9 cellular contexts compared by ENCODE assay signal in the genomic region with DNA sequence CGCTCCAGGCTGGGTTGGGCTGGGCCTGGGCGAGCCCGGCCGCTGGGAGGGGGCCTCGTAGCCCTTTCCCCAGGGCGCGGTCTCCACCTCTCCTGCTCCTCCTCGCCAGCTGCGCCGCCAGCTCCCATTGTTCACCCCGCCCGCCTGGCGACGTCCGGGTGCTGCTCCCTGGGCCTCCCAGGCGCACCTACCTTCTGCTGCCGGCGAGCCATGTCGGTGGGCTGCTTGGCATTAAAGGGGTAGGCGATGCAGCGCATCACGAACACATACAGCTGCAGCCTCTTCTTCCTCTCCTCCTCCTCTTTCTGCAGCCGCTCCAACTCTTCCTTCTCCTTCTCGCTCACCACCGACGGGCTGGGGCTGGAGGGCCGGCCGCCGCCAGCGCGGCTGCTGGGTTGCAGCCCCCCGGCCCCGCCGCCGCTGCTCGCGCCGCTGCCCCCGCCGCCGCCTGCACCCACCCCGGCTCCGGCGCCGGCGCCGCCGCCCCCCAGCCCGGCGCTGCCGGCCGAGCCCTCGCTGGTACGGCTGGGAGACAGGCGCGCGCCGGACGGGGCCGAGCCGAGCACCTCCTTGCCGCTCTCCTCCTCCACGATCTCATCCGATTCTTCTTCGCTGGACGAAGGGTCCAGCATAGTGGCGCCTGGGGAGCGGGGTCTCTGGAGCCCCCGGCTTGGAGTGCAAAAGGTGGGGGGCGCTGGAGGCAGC. TPM values are rescaled to one million over a fixed set of nuclear protein-coding genes. Genes with fewer than 3 reads are reported as not detected.
A peak's percentile ranks its signal among the peaks of the same experiment; 100 is the strongest.
DNase-seq lines count a peak whose midpoint lies in the region; ATAC-seq and TF ChIP-seq lines count a peak whose summit lies in the region.
"Had no signal": no experiment of that assay in that cellular context is flagged by ENCODE, and none has a peak within 500 bp of the region (broad histone marks: within the 10 kb centered on the region; RNA-seq: fewer than 3 reads in every experiment).

No MANE protein-coding gene starts in this region.

- ATAC-seq in HG03354 (IDR thresholded peaks at IDR 0.05; ENCODE audit: poor library complexity, severe bottlenecking, unreplicated experiment) (no peak), GM18505 (IDR thresholded peaks at IDR 0.05; ENCODE audit: unreplicated experiment) (no peak), HG03457 (IDR thresholded peaks at IDR 0.05; ENCODE audit: unreplicated experiment) (no peak)
- ATAC-seq in naive thymus-derived CD4-positive, alpha-beta T cell, result no peak

- POLR2A ChIA-PET in naive thymus-derived CD4-positive, alpha-beta T cell (lab: Charles Lee), result no interaction called here

- DNase-seq in GM13977 (ENCODE audit: low spot score), result peak; percentile 9
- peak; percentile 63 for DNase-seq in NCI-H2227 treated with DMSO at 0.1 percent for 48 hours (lab: John Stamatoyannopoulos, UW)
- no peak for DNase-seq in fibroblast of lung (ENCODE audit: low read depth in 2 of 2)
- no peak for DNase-seq in naive thymus-derived CD4-positive, alpha-beta T cell

- no peaks in the 10 kb centered on the region for H3K36me3 ChIP-seq in fibroblast of lung (ENCODE audit: control insufficient read depth, insufficient read depth, low read length)
- H3K36me3 ChIP-seq in parathyroid adenoma (ENCODE audit: control insufficient read depth, insufficient read depth, low read length), result no peaks in the 10 kb centered on the region
- no peaks in the 10 kb centered on the region for H3K36me3 ChIP-seq in naive thymus-derived CD4-positive, alpha-beta T cell (ENCODE audit: control insufficient read depth in 2 of 3, insufficient read depth in 3 of 3, low read length in 3 of 3)

- peak overlapping the region in 1 of 10 donors; percentile 30 for H3K4me3 Mint-ChIP-seq in naive thymus-derived CD4-positive, alpha-beta T cell

- in situ Hi-C loops in GM13977 (cut with MboI; ENCODE audit: low pct_unique_long_range_greater_than_20kb, low sequenced_read_pairs, unreplicated experiment), result no loop called here

- H3K9me3 ChIP-seq in fibroblast of lung (ENCODE audit: control insufficient read depth, insufficient read depth, low read depth, low read length), result no peaks in the 10 kb centered on the region
- H3K9me3 ChIP-seq in parathyroid adenoma (ENCODE audit: control insufficient read depth, low read length), result no peaks in the 10 kb centered on the region
- peaks cover 0 to 4% (median 0%) of the 10 kb centered on the region in 3 experiments for H3K9me3 ChIP-seq in naive thymus-derived CD4-positive, alpha-beta T cell (ENCODE audit: control insufficient read depth in 2 of 3, low read length in 3 of 3)

- CTCF ChIA-PET in naive thymus-derived CD4-positive, alpha-beta T cell (lab: Charles Lee), result no interaction called here

- TF ChIP-seq CTCF in GM13977 (IDR thresholded peaks at IDR 0.05; ENCODE audit: extremely low read depth, insufficient read depth, missing control alignments) (no peak), fibroblast of lung (conservative IDR thresholded peaks at IDR 0.05 in 1 of 2, IDR thresholded peaks at IDR 0.05 in 1 of 2; ENCODE audit: low read depth in 1 of 2, low read length in 2 of 2) (no peak), parathyroid adenoma (IDR thresholded peaks at IDR 0.05) (no peak)

- H2AFZ ChIP-seq in fibroblast of lung (ENCODE audit: low read length) (no peak overlapping the region), parathyroid adenoma (peak overlapping the region; percentile 84)

- TF ChIP-seq POLR2A in GM18505 (IDR thresholded peaks at IDR 0.05; ENCODE audit: borderline replicate concordance, extremely low read depth, insufficient read depth, insufficient read length), result no peak

- intact Hi-C loops in naive thymus-derived CD4-positive, alpha-beta T cell (cut with micrococcal nuclease), result loop anchor here in 1 of 2 donors (5.0 kb wide), 1 partner anchor 502 kb away; a partner anchor contains a TSS

- H3K4me1 Mint-ChIP-seq in naive thymus-derived CD4-positive, alpha-beta T cell, result peaks cover 0 to 3% (median 0%) of the 10 kb centered on the region in 7 donors

- no peaks in the 10 kb centered on the region for H4K20me1 ChIP-seq in fibroblast of lung (ENCODE audit: control insufficient read depth, extremely low read depth, insufficient read depth, low read length)

- H3K4me2 ChIP-seq in fibroblast of lung (ENCODE audit: extremely low read depth, insufficient read depth, low read length) (peak overlapping the region; percentile 44), parathyroid adenoma (ENCODE audit: low read length) (peak overlapping the region; percentile 86)

- peaks cover 0 to 5% (median 0%) of the 10 kb centered on the region in 5 donors for H3K36me3 Mint-ChIP-seq in naive thymus-derived CD4-positive, alpha-beta T cell

- H3K9ac ChIP-seq in fibroblast of lung (ENCODE audit: insufficient read depth, low read length) (no peak overlapping the region), parathyroid adenoma (peak overlapping the region; percentile 92)

- H3K9me3 Mint-ChIP-seq in naive thymus-derived CD4-positive, alpha-beta T cell, result peaks cover 0 to 25% (median 8%) of the 10 kb centered on the region in 11 donors

- H3K4me3 ChIP-seq in fibroblast of lung (replicated peaks in 1 of 4; ENCODE audit: control extremely low read depth in 1 of 4, insufficient read depth in 1 of 4, low read depth in 3 of 4, low read length in 4 of 4) (peak overlapping the region; percentile 33 to 58 (median 48)), parathyroid adenoma (ENCODE audit: low read depth, low read length) (peak overlapping the region; percentile 51)
- H3K4me3 ChIP-seq in naive thymus-derived CD4-positive, alpha-beta T cell (ENCODE audit: low read length), result no peak overlapping the region

- no peaks in the 10 kb centered on the region for H3K79me2 ChIP-seq in fibroblast of lung (ENCODE audit: control insufficient read depth, insufficient read depth, low read length)
- peaks cover 3% of the 10 kb centered on the region for H3K79me2 ChIP-seq in parathyroid adenoma

- no peak overlapping the region for H3K27ac ChIP-seq in fibroblast of lung (ENCODE audit: insufficient read depth, low read length)
- peak overlapping the region; percentile 92 for H3K27ac ChIP-seq in parathyroid adenoma
- H3K27ac ChIP-seq in naive thymus-derived CD4-positive, alpha-beta T cell (ENCODE audit: low read depth, low read length), result no peak overlapping the region

- no peak overlapping the region for H3K27ac Mint-ChIP-seq in naive thymus-derived CD4-positive, alpha-beta T cell

- peaks cover 48 to 57% (median 54%) of the 10 kb centered on the region in 5 donors for H3K27me3 Mint-ChIP-seq in naive thymus-derived CD4-positive, alpha-beta T cell

- H3K4me1 ChIP-seq in fibroblast of lung (ENCODE audit: control insufficient read depth, extremely low read depth, insufficient read depth, low read length) (no peaks in the 10 kb centered on the region), parathyroid adenoma (peaks cover 7% of the 10 kb centered on the region)
- H3K4me1 ChIP-seq in naive thymus-derived CD4-positive, alpha-beta T cell (ENCODE audit: control insufficient read depth in 2 of 2, insufficient read depth in 2 of 2, low read length in 2 of 2), result no peaks in the 10 kb centered on the region

- H3K27me3 ChIP-seq in fibroblast of lung (ENCODE audit: control insufficient read depth, insufficient read depth, low read length) (peaks cover 5% of the 10 kb centered on the region), parathyroid adenoma (ENCODE audit: control insufficient read depth, insufficient read depth, low read length) (no peaks in the 10 kb centered on the region)
- peaks cover 0 to 6% of the 10 kb centered on the region in 2 donors for H3K27me3 ChIP-seq in naive thymus-derived CD4-positive, alpha-beta T cell (ENCODE audit: control insufficient read depth in 2 of 2, insufficient read depth in 2 of 2, low read length in 2 of 2)

RNA-seq across cellular contexts. Expression of a gene that starts 0.7 kb away (rescaled TPM):
- 33.1 and 63.1 TPM in 2 replicates for total RNA-seq in fibroblast of lung
- 2.3 and 21.7 TPM in 2 replicates for polyA plus RNA-seq in fibroblast of lung
- polyA plus RNA-seq in fibroblast of lung (2012), result 1.5 and 10.1 TPM in 2 replicates
- polyA minus RNA-seq in fibroblast of lung (ENCODE audit: low replicate concordance), result 10.9 and 19.8 TPM in 2 replicates
- total RNA-seq in naive thymus-derived CD4-positive, alpha-beta T cell, result not detected
- not detected for polyA plus RNA-seq in naive thymus-derived CD4-positive, alpha-beta T cell
- total RNA-seq: myocyte had no signal

Comparison
In these comparisons a context has a peak if more than half of its experiments do, and no peak if none do; other contexts are left out.
1. DNase-seq: peak in GM13977 (single experiment) and NCI-H2227 treated with DMSO at 0.1 percent for 48 hours (single experiment); none in fibroblast of lung (0 of 2) and naive thymus-derived CD4-positive, alpha-beta T cell (0 of 9).
2. RNA of a gene that starts 0.7 kb away (total RNA-seq): 33.1 to 63.1 TPM in fibroblast of lung; not detected in naive thymus-derived CD4-positive, alpha-beta T cell; every median in the first group is over 10 times any median in the second.